ENCODE assay signal across 19 cellular contexts in the genomic region with DNA sequence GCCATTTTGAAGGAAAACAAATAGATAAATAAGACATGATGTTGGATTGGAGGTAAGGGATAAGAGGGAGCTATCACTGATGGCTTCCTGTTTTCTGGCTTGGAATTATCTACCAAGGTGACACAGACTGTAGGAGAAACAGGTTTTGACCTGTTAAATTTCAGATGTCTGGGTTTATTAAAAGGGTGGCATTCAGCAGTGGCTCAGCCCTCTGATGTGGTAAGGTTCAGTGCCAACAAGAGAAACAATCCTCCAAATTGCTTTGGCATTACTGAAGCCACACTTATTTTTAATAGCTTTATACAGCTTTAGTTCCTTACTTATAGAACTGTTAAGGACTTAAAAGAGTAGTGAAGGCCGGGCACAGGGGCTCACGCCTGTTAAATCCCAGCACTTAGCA.
"Had no signal": no experiment of that assay in that cellular context is flagged by ENCODE, and none has a peak within 500 bp of the region (broad histone marks: within the 10 kb centered on the region; RNA-seq: fewer than 3 reads in every experiment).

No MANE protein-coding gene starts in this region.

- H3K4me3 Mint-ChIP-seq: activated CD8-positive, alpha-beta T cell treated with anti-CD3 and anti-CD28 coated beads for 36 hours; activated T-cell treated with anti-CD3 and anti-CD28 coated beads, Interleukin-2, amount 50 U/mL, for 72 hours; central memory CD8-positive, alpha-beta T cell; T-helper 2 cell treated with Interferon-gamma antibody and Interleukin-4, amounts not matched to agents 5 μg/mL and 100 μg/mL, for 36 hours had no signal

- H3K9me3 Mint-ChIP-seq: activated CD8-positive, alpha-beta T cell treated with anti-CD3 and anti-CD28 coated beads for 36 hours; activated T-cell treated with anti-CD3 and anti-CD28 coated beads, Interleukin-2, amount 50 U/mL, for 72 hours; activated T-helper 2 cell treated with anti-CD3 and anti-CD28 coated beads, Interferon-gamma antibody, Interleukin-2, Interleukin-4, amounts not matched to agents 10 μg/mL and 5 μg/mL and 100 μg/mL, durations not matched to agents 14 hours and 24 hours and 36 hours; central memory CD8-positive, alpha-beta T cell; T-helper 2 cell treated with Interferon-gamma antibody and Interleukin-4, amounts not matched to agents 5 μg/mL and 100 μg/mL, for 36 hours had no signal

- H3K4me3 ChIP-seq: PC-9, SK-N-MC had no signal

- H3K27ac ChIP-seq: PC-9, SK-N-MC had no signal

- H3K27ac Mint-ChIP-seq: activated CD8-positive, alpha-beta T cell treated with anti-CD3 and anti-CD28 coated beads for 36 hours; activated T-cell treated with anti-CD3 and anti-CD28 coated beads, Interleukin-2, amount 50 U/mL, for 72 hours; activated T-helper 2 cell treated with anti-CD3 and anti-CD28 coated beads, Interferon-gamma antibody, Interleukin-2, Interleukin-4, amounts not matched to agents 10 μg/mL and 5 μg/mL and 100 μg/mL, durations not matched to agents 14 hours and 24 hours and 36 hours; T-helper 2 cell treated with Interferon-gamma antibody and Interleukin-4, amounts not matched to agents 5 μg/mL and 100 μg/mL, for 36 hours had no signal

- DNase-seq: activated CD4-positive, alpha-beta T cell treated with anti-CD3 and anti-CD28 coated beads for 4 hours; activated CD8-positive, alpha-beta memory T cell treated with anti-CD3 and anti-CD28 coated beads, Interleukin-2, amount 50 U/mL, for 4 hours; activated gamma-delta T cell treated with Interleukin-2 at 50 U/mL for 16 hours; activated naive CD4-positive, alpha-beta T cell treated with anti-CD3 and anti-CD28 coated beads, Interleukin-2, amount 50 U/mL, for 16 hours; activated T-cell treated with anti-CD3 and anti-CD28 coated beads, Interleukin-2, amount 50 U/mL, for 72 hours; aorta; MM.1S; NCI-H1105 treated with DMSO at 0.1 percent for 48 hours; NCI-H1436 treated with DMSO at 0.1 percent for 48 hours; NCI-H187; NCI-H2081; NCI-H510A treated with DMSO at 0.1 percent for 48 hours; NCI-H69; PC-9 had no signal
